22 cellular contexts compared by ENCODE assay signal in the genomic region with DNA sequence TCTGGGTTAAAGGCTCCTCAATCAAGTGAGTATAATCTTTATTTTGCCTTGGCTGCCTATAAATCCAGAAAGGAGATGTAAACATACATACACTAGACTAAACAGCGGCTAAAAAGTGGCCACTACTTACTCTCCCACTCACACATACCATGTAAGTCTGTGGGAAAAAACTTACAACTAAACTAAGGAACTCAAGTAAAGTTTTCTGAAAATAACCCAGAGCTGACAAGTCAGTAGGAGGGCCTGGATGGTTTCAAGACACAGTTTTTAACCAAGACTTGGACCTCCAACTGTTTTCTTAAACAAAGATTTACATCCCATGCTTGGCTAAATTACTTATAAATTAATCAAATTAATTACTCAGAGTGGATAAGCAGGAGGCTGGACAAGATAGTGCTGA.
"Had no signal": no experiment of that assay in that cellular context is flagged by ENCODE, and none has a peak within 500 bp of the region (broad histone marks: within the 10 kb centered on the region; RNA-seq: fewer than 3 reads in every experiment).

No MANE protein-coding gene starts in this region.

- ATAC-seq: activated CD4-positive, alpha-beta T cell treated with anti-CD3 and anti-CD28 coated beads for 36 hours; activated CD8-positive, alpha-beta T cell treated with anti-CD3 and anti-CD28 coated beads for 36 hours; activated T-cell treated with anti-CD3 and anti-CD28 coated beads, Interleukin-2, amount 50 U/mL, for 4 hours; foreskin keratinocyte; natural killer cell treated with Interleukin-12 subunit alpha and Interleukin-12 subunit beta and Interleukin-15 and Interleukin-18, amount 100 ng/mL, for 72 hours; stimulated activated naive CD8-positive, alpha-beta T cell treated with anti-CD3 and anti-CD28 coated beads, Interleukin-15, Interleukin-2, amounts not matched to agents 100 U/mL and 50 U/mL, for 24 hours; T-helper 17 cell had no signal

- H3K27ac ChIP-seq: adrenal gland, foreskin keratinocyte, skin epidermis had no signal

- H3K36me3 ChIP-seq: adrenal gland had no signal

- DNase-seq: activated CD4-positive, alpha-beta T cell treated with anti-CD3 and anti-CD28 coated beads for 36 hours; activated CD8-positive, alpha-beta T cell treated with anti-CD3 and anti-CD28 coated beads for 36 hours; activated effector memory CD4-positive, alpha-beta T cell treated with anti-CD3 and anti-CD28 coated beads, Interleukin-2, amount 50 U/mL, for 16 hours; activated T-cell treated with anti-CD3 and anti-CD28 coated beads, Interleukin-2, amount 50 U/mL, for 4 hours; adrenal gland; cortex of kidney; effector CD4-positive, alpha-beta T cell; foreskin keratinocyte; immature natural killer cell; mammary epithelial cell; occipital lobe; right cardiac atrium; stimulated activated CD4-positive, alpha-beta T cell treated with anti-CD3 and anti-CD28 coated beads, Interleukin-4, amount 100 ng/mL, for 4 hours; stimulated activated CD8-positive, alpha-beta memory T cell treated with anti-CD3 and anti-CD28 coated beads, Interleukin-4, amount 100 ng/mL, for 48 hours; stimulated activated naive CD8-positive, alpha-beta T cell treated with anti-CD3 and anti-CD28 coated beads, Interleukin-15, Interleukin-2, amounts not matched to agents 100 U/mL and 50 U/mL, for 24 hours; T-helper 17 cell had no signal

- H3K4me3 Mint-ChIP-seq: activated CD4-positive, alpha-beta T cell treated with anti-CD3 and anti-CD28 coated beads for 36 hours; activated CD8-positive, alpha-beta T cell treated with anti-CD3 and anti-CD28 coated beads for 36 hours; activated naive CD4-positive, alpha-beta T cell treated with anti-CD3 and anti-CD28 coated beads, Interleukin-2, amount 50 U/mL, for 24 hours; activated T-cell treated with anti-CD3 and anti-CD28 coated beads, Interleukin-2, amount 50 U/mL, for 4 hours; brain; central memory CD8-positive, alpha-beta T cell; immature natural killer cell; natural killer cell treated with Interleukin-12 subunit alpha and Interleukin-12 subunit beta and Interleukin-15 and Interleukin-18, amount 100 ng/mL, for 72 hours; T-helper 17 cell had no signal

- H3K4me1 ChIP-seq: adrenal gland, foreskin keratinocyte had no signal

- H3K4me3 ChIP-seq: adrenal gland, skin epidermis had no signal

- H3K27me3 Mint-ChIP-seq: activated CD4-positive, alpha-beta T cell treated with anti-CD3 and anti-CD28 coated beads for 36 hours; activated CD8-positive, alpha-beta T cell treated with anti-CD3 and anti-CD28 coated beads for 36 hours; activated naive CD4-positive, alpha-beta T cell treated with anti-CD3 and anti-CD28 coated beads, Interleukin-2, amount 50 U/mL, for 24 hours; brain; central memory CD8-positive, alpha-beta T cell; natural killer cell treated with Interleukin-12 subunit alpha and Interleukin-12 subunit beta and Interleukin-15 and Interleukin-18, amount 100 ng/mL, for 72 hours; progenitor cell of endocrine pancreas; T-helper 17 cell had no signal

- H3K9me3 ChIP-seq: adrenal gland had no signal

- H3K9me3 Mint-ChIP-seq: central memory CD8-positive, alpha-beta T cell; natural killer cell treated with Interleukin-12 subunit alpha and Interleukin-12 subunit beta and Interleukin-15 and Interleukin-18, amount 100 ng/mL, for 72 hours had no signal

- H3K27ac Mint-ChIP-seq: activated CD4-positive, alpha-beta T cell treated with anti-CD3 and anti-CD28 coated beads for 36 hours; activated CD8-positive, alpha-beta T cell treated with anti-CD3 and anti-CD28 coated beads for 36 hours; activated naive CD4-positive, alpha-beta T cell treated with anti-CD3 and anti-CD28 coated beads, Interleukin-2, amount 50 U/mL, for 24 hours; brain; immature natural killer cell; natural killer cell treated with Interleukin-12 subunit alpha and Interleukin-12 subunit beta and Interleukin-15 and Interleukin-18, amount 100 ng/mL, for 72 hours; progenitor cell of endocrine pancreas; T-helper 17 cell had no signal

- H3K4me1 Mint-ChIP-seq: activated CD4-positive, alpha-beta T cell treated with anti-CD3 and anti-CD28 coated beads for 36 hours; activated naive CD4-positive, alpha-beta T cell treated with anti-CD3 and anti-CD28 coated beads, Interleukin-2, amount 50 U/mL, for 24 hours; central memory CD8-positive, alpha-beta T cell; immature natural killer cell had no signal
